Comparison of ENCODE assay signal across 1 cellular context in the genomic region with DNA sequence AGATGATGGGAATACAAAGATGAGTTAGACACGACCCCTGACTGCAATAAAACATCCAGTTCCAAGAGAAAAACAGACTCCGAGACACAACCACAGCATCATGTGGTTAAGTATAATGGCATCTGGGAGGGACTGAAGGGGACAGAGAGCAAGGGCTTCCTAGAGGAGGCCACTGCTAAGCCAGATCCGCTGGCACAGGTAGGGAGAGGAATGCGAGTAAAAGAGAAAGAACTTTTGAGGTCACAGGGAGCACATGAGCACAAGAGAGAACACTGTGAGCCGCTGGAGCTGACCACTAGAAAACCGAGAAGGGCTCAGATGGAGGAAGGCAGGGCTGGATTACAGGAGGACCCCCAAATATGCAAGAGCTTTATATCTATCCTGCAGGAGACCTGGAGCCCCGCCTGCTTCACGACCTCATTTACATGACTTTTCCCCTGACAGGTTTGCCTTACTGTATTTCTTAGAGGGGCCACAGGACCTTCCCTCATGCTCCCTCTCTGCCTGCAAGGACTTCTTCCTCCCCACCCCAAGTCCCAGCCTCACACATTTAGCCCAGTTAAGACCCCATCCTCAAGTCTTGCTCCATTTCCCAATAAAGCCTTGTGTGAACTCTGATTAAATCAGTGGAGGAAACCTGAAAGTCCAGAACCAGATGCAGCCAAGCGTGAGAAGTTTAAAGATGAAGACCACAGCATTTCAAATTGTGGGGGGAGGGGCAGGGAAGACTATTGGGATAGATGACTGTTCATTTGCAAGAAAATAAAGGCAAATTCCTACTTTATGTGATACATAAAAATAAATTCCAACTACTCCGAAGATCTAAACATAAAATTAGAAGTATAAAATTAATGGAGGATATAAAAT.
TF ChIP-seq lines count a peak whose summit lies in the region.

No MANE protein-coding gene starts in this region.

TF ChIP-seq in GM23338, 12 proteins besides CTCF, POLR2A, EP300 and RAD21 (continued from another document):
- TF ChIP-seq, protein P1, sequence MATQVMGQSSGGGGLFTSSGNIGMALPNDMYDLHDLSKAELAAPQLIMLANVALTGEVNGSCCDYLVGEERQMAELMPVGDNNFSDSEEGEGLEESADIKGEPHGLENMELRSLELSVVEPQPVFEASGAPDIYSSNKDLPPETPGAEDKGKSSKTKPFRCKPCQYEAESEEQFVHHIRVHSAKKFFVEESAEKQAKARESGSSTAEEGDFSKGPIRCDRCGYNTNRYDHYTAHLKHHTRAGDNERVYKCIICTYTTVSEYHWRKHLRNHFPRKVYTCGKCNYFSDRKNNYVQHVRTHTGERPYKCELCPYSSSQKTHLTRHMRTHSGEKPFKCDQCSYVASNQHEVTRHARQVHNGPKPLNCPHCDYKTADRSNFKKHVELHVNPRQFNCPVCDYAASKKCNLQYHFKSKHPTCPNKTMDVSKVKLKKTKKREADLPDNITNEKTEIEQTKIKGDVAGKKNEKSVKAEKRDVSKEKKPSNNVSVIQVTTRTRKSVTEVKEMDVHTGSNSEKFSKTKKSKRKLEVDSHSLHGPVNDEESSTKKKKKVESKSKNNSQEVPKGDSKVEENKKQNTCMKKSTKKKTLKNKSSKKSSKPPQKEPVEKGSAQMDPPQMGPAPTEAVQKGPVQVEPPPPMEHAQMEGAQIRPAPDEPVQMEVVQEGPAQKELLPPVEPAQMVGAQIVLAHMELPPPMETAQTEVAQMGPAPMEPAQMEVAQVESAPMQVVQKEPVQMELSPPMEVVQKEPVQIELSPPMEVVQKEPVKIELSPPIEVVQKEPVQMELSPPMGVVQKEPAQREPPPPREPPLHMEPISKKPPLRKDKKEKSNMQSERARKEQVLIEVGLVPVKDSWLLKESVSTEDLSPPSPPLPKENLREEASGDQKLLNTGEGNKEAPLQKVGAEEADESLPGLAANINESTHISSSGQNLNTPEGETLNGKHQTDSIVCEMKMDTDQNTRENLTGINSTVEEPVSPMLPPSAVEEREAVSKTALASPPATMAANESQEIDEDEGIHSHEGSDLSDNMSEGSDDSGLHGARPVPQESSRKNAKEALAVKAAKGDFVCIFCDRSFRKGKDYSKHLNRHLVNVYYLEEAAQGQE (IDR thresholded peaks at IDR 0.05; ENCODE audit: unreplicated experiment): no peak
